8 cellular contexts compared by ENCODE assay signal in the genomic region with DNA sequence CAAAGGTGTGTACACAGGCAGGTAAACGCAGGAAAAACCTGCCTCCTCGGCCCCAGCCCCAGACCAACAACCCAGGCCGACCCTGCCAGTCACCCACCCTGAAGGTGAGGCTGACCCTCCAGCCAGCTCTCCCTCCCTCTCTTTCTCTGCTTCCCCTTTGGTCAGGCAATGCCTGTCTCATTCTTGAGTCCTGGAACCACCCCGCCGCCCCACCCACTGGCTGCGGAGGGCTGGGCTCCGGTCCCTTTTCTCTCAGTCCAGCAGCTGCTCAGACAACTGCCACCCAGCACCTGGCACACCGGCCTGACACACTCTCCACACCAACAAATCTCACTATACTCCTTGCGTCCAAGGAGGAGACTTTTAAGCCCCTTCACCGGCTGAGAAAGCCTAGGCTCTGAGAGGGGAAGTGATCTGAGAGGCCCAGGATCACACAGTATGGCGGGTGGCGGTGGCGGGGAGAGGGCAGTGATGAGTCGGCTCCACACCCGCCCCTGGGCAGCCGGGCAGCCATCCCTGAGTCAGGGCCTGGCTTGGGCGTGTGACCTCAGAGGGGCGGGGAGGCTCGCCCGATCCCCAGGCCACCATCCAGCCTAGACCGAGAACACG. TPM values are rescaled to one million over a fixed set of nuclear protein-coding genes. Genes with fewer than 3 reads are reported as not detected.
DNase-seq lines count a peak whose midpoint lies in the region; ATAC-seq and TF ChIP-seq lines count a peak whose summit lies in the region.

No MANE protein-coding gene starts in this region.

- no peaks in the 10 kb centered on the region for H3K9me3 ChIP-seq in MG63

- peak overlapping the region; percentile 97 for H3K27ac Mint-ChIP-seq in chondrocyte (ENCODE audit: unreplicated experiment)

- DNase-seq in Ammon's horn (ENCODE audit: low spot score) (peak; percentile 75), MG63 (peak; percentile 90), chondrocyte (ENCODE audit: low spot score) (no peak), kidney epithelial cell (ENCODE audit: low read depth) (no peak)
- peak; percentile 69 for DNase-seq in stimulated activated CD4-positive, alpha-beta T cell treated with anti-CD3 and anti-CD28 coated beads, Interleukin-15, amount 100 ng/mL, for 24 hours

- H3K4me3 Mint-ChIP-seq in chondrocyte (ENCODE audit: unreplicated experiment), result peak overlapping the region; percentile 99

- TF ChIP-seq CTCF in VCaP (conservative IDR thresholded peaks at IDR 0.05) (no peak), chondrocyte (IDR thresholded peaks at IDR 0.05) (peak; percentile 29), kidney epithelial cell (IDR thresholded peaks at IDR 0.05; ENCODE audit: insufficient read depth, low read length, poor library complexity, severe bottlenecking) (peak; percentile 16)

- no peaks in the 10 kb centered on the region for H3K9me3 Mint-ChIP-seq in chondrocyte (ENCODE audit: low read depth)

- peak overlapping the region; percentile 85 for H3K4me3 ChIP-seq in MG63
- peak overlapping the region; percentile 86 for H3K4me3 ChIP-seq in kidney epithelial cell (ENCODE audit: low read depth, low read length)

- no peaks in the 10 kb centered on the region for H3K27me3 ChIP-seq in MG63
- H3K27me3 ChIP-seq in kidney epithelial cell (ENCODE audit: control insufficient read depth, insufficient read depth, low read length), result no peaks in the 10 kb centered on the region

- peak overlapping the region; percentile 91 for H3K27ac ChIP-seq in VCaP

- H3K4me1 Mint-ChIP-seq in chondrocyte (ENCODE audit: low read depth), result peaks cover 30% of the 10 kb centered on the region

- H3K36me3 Mint-ChIP-seq in chondrocyte (ENCODE audit: low read depth), result peaks cover 7% of the 10 kb centered on the region

- ATAC-seq in GM19324 (IDR thresholded peaks at IDR 0.05; ENCODE audit: low FRiP score, unreplicated experiment) (peak; percentile 14), GM21423 (IDR thresholded peaks at IDR 0.05; ENCODE audit: unreplicated experiment) (no peak)

- H3K36me3 ChIP-seq in MG63, result peaks cover 3% of the 10 kb centered on the region
- peaks cover 4% of the 10 kb centered on the region for H3K36me3 ChIP-seq in kidney epithelial cell (ENCODE audit: control insufficient read depth, insufficient read depth, low read length)

- no peaks in the 10 kb centered on the region for H3K27me3 Mint-ChIP-seq in chondrocyte (ENCODE audit: low read depth)

RNA-seq across cellular contexts. Expression of gene FLII, which starts 0.7 kb away (rescaled TPM):
- 192 and 203 TPM in 2 replicates for total RNA-seq in MG63 (2014; rRNA removed; shearing (Covaris generic); ENCODE audit: low replicate concordance)
- total RNA-seq in chondrocyte (228 to 244 TPM (median 230 TPM) in 3 replicates), kidney epithelial cell (512 and 579 TPM in 2 replicates)

RNA-seq across cellular contexts. Expression of gene MIEF2, which starts 2.6 kb away (rescaled TPM):
- 3.2 and 19.9 TPM in 2 replicates for total RNA-seq in MG63 (2014; rRNA removed; shearing (Covaris generic); ENCODE audit: low replicate concordance)
- total RNA-seq in chondrocyte, result 9.5 to 11.5 TPM (median 10.7 TPM) in 3 replicates
- 29.6 and 78.8 TPM in 2 replicates for total RNA-seq in kidney epithelial cell

RNA-seq across cellular contexts. Expression of gene LLGL1, which starts 32.4 kb away (rescaled TPM):
- total RNA-seq in MG63 (2014; rRNA removed; shearing (Covaris generic); ENCODE audit: low replicate concordance), result 12.5 and 14.4 TPM in 2 replicates
- 38.7 to 41.8 TPM (median 39.0 TPM) in 3 replicates for total RNA-seq in chondrocyte
- total RNA-seq in kidney epithelial cell, result 53.7 and 63.1 TPM in 2 replicates

RNA-seq across cellular contexts. Expression of gene TOP3A, which starts 56.9 kb away (rescaled TPM):
- total RNA-seq in MG63 (2014; rRNA removed; shearing (Covaris generic); ENCODE audit: low replicate concordance), result 16.3 and 21.2 TPM in 2 replicates
- total RNA-seq in chondrocyte (37.3 to 49.4 TPM (median 37.7 TPM) in 3 replicates), kidney epithelial cell (28.2 and 35.6 TPM in 2 replicates)

RNA-seq across cellular contexts. Expression of gene SMCR8, which starts 57.2 kb away (rescaled TPM):
- 2.6 and 5.2 TPM in 2 replicates for total RNA-seq in MG63 (2014; rRNA removed; shearing (Covaris generic); ENCODE audit: low replicate concordance)
- total RNA-seq in chondrocyte, result 15.5 to 16.1 TPM (median 15.7 TPM) in 3 replicates
- total RNA-seq in kidney epithelial cell, result 30.2 and 30.8 TPM in 2 replicates

Comparison
In these comparisons a context has a peak if more than half of its experiments do, and no peak if none do; other contexts are left out.
1. DNase-seq: peak in Ammon's horn (single experiment), MG63 (single experiment) and stimulated activated CD4-positive, alpha-beta T cell treated with anti-CD3 and anti-CD28 coated beads, Interleukin-15, amount 100 ng/mL, for 24 hours (single experiment); none in chondrocyte (single experiment) and kidney epithelial cell (single experiment).